ENCODE assay signal across 1 cellular context in genomic region chr9:123316053-123316718, GRCh38.
TF ChIP-seq lines count a peak whose summit lies in the region.

No MANE protein-coding gene starts in this region.

TF ChIP-seq in GM12878, 131 proteins besides CTCF, POLR2A, EP300 and RAD21 (continued from another document):
- TF ChIP-seq NKRF (conservative IDR thresholded peaks at IDR 0.05) (no peak), GABPA (IDR thresholded peaks at IDR 0.05; ENCODE audit: low read depth) (no peak), SMAD1 (IDR thresholded peaks at IDR 0.05; ENCODE audit: low read depth, partially characterized antibody) (no peak), SRF (IDR thresholded peaks at IDR 0.05; ENCODE audit: low read depth in 2 of 2, low read length in 2 of 2) (no peak)
